ENCODE assay signal across 1 cellular context in the genomic region with DNA sequence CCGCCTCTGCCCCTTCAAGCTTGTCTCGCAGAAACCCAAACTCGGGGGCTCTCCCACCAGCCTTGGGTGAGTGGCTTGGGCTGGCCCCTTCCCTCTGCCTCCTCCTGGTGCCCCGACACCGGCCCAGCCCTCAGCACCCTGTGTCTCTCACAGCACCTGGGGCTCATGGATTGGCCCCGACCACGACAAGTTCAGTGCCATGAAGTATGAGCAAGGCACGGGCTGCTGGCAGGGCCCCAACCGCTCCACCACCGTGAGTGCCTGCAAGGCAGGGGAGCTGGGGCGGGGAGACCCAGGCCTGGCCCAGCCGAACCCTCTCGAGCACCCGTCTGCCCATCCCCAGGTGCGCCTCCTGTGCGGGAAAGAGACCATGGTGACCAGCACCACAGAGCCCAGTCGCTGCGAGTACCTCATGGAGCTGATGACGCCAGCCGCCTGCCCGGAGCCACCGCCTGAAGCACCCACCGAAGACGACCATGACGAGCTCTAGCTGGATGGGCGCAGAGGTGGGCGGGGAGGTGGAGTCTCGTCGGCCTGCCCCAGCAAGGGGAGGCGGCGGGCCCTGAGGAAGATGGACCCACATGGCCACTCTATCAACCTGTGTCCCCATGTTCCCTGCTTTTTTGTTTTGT.
TF ChIP-seq lines count a peak whose summit lies in the region.

No MANE protein-coding gene starts in this region.

TF ChIP-seq in HCT116, 20 proteins besides CTCF, POLR2A, EP300 and RAD21 (continued from another document):
- TF ChIP-seq, protein P1, sequence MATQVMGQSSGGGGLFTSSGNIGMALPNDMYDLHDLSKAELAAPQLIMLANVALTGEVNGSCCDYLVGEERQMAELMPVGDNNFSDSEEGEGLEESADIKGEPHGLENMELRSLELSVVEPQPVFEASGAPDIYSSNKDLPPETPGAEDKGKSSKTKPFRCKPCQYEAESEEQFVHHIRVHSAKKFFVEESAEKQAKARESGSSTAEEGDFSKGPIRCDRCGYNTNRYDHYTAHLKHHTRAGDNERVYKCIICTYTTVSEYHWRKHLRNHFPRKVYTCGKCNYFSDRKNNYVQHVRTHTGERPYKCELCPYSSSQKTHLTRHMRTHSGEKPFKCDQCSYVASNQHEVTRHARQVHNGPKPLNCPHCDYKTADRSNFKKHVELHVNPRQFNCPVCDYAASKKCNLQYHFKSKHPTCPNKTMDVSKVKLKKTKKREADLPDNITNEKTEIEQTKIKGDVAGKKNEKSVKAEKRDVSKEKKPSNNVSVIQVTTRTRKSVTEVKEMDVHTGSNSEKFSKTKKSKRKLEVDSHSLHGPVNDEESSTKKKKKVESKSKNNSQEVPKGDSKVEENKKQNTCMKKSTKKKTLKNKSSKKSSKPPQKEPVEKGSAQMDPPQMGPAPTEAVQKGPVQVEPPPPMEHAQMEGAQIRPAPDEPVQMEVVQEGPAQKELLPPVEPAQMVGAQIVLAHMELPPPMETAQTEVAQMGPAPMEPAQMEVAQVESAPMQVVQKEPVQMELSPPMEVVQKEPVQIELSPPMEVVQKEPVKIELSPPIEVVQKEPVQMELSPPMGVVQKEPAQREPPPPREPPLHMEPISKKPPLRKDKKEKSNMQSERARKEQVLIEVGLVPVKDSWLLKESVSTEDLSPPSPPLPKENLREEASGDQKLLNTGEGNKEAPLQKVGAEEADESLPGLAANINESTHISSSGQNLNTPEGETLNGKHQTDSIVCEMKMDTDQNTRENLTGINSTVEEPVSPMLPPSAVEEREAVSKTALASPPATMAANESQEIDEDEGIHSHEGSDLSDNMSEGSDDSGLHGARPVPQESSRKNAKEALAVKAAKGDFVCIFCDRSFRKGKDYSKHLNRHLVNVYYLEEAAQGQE (IDR thresholded peaks at IDR 0.05; ENCODE audit: low read depth): no peak
- TF ChIP-seq EGR1 (IDR thresholded peaks at IDR 0.05; ENCODE audit: low read depth) (no peak), ZNF274 (IDR thresholded peaks at IDR 0.05; ENCODE audit: low read depth, low read length) (no peak), TCF7L2 (IDR thresholded peaks at IDR 0.05; ENCODE audit: borderline replicate concordance, extremely low read depth, insufficient read depth, insufficient read length) (no peak), SRF (IDR thresholded peaks at IDR 0.05; ENCODE audit: low read depth) (no peak), SIN3A (IDR thresholded peaks at IDR 0.05; ENCODE audit: low read depth) (no peak), JUND (IDR thresholded peaks at IDR 0.05) (no peak), ZFX (IDR thresholded peaks at IDR 0.05) (no peak), EZH2 (IDR thresholded peaks at IDR 0.05) (no peak), SP1 (IDR thresholded peaks at IDR 0.05; ENCODE audit: low read depth) (no peak), CEBPB (IDR thresholded peaks at IDR 0.05; ENCODE audit: low read depth) (no peak), ELF1 (IDR thresholded peaks at IDR 0.05; ENCODE audit: borderline replicate concordance, low read depth) (no peak)
TF ChIP-seq in HCT116: peak in this region for 0.
